ENCODE assay signal across 19 cellular contexts in the genomic region with DNA sequence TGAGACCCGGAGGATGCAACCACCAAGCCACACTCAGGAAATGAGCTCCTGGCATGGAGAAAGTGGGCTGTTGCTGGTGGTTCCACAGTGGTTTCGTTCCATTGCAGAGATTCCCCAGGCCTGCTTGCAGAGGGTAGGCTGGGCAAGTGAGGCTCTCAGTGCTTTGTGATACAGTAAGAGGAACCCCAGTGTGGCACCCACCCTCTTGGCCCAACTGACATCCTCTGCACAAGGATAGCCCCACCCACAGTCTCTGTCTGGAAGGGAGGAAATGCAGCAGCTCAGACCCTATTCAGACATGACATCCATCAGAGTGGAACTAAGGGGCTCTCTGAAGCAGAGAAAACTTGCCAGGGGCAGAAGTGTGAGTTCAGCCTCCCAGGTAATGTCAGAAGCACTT.
"Had no signal": no experiment of that assay in that cellular context is flagged by ENCODE, and none has a peak within 500 bp of the region (broad histone marks: within the 10 kb centered on the region; RNA-seq: fewer than 3 reads in every experiment).

No MANE protein-coding gene starts in this region.

- H3K36me3 Mint-ChIP-seq: activated naive CD4-positive, alpha-beta T cell treated with anti-CD3 and anti-CD28 coated beads, Interleukin-2, amount 10 ng/mL, durations not matched to agents 7 days and 5 days; memory B cell; natural killer cell; T-cell had no signal

- H3K27ac Mint-ChIP-seq: activated naive CD4-positive, alpha-beta T cell treated with anti-CD3 and anti-CD28 coated beads, Interleukin-2, amount 10 ng/mL, durations not matched to agents 7 days and 5 days; activated T-helper 2 cell treated with anti-CD3 and anti-CD28 coated beads, Interferon-gamma antibody, Interleukin-2, Interleukin-4, amounts not matched to agents 10 μg/mL and 5 μg/mL and 100 μg/mL, durations not matched to agents 14 hours and 24 hours and 36 hours; memory B cell; natural killer cell; stimulated activated naive CD8-positive, alpha-beta T cell treated with anti-CD3 and anti-CD28 coated beads, Interleukin-15, Interleukin-2, amounts not matched to agents 100 ng/mL and 50 ng/mL, for 24 hours; T-cell had no signal

- H3K4me1 ChIP-seq: adrenal gland, testis had no signal

- H3K9me3 ChIP-seq: adrenal gland, testis had no signal

- ATAC-seq: esophagus mucosa, left ventricle myocardium superior, natural killer cell, right cardiac atrium, T-cell had no signal

- H3K27ac ChIP-seq: adrenal gland, dorsolateral prefrontal cortex, testis had no signal

- H3K4me1 Mint-ChIP-seq: activated naive CD4-positive, alpha-beta T cell treated with anti-CD3 and anti-CD28 coated beads, Interleukin-2, amount 10 ng/mL, durations not matched to agents 7 days and 5 days; memory B cell; natural killer cell; T-cell had no signal

- H3K4me3 Mint-ChIP-seq: activated naive CD4-positive, alpha-beta T cell treated with anti-CD3 and anti-CD28 coated beads, Interleukin-2, amount 10 ng/mL, durations not matched to agents 7 days and 5 days; memory B cell; natural killer cell; stimulated activated naive CD8-positive, alpha-beta T cell treated with anti-CD3 and anti-CD28 coated beads, Interleukin-15, Interleukin-2, amounts not matched to agents 100 ng/mL and 50 ng/mL, for 24 hours; T-cell had no signal

- DNase-seq: activated CD4-positive, alpha-beta T cell treated with anti-CD3 and anti-CD28 coated beads, Interleukin-2, amount 50 U/mL, for 1 hour; activated naive CD4-positive, alpha-beta T cell treated with anti-CD3 and anti-CD28 coated beads, Interleukin-2, amount 10 ng/mL, durations not matched to agents 7 days and 5 days; activated T-cell treated with anti-CD3 and anti-CD28 coated beads, Interleukin-2, amount 50 U/mL, for 1 hour; dorsolateral prefrontal cortex; hippocampal formation; kidney; left ventricle myocardium superior; natural killer cell; right cardiac atrium; small intestine; stimulated activated CD4-positive, alpha-beta T cell treated with anti-CD3 and anti-CD28 coated beads, Interleukin-4, amount 100 ng/mL, for 4 hours; T-cell; T-helper 9 cell; testis had no signal

- H3K27me3 ChIP-seq: adrenal gland, testis had no signal

- H3K9me3 Mint-ChIP-seq: activated naive CD4-positive, alpha-beta T cell treated with anti-CD3 and anti-CD28 coated beads, Interleukin-2, amount 10 ng/mL, durations not matched to agents 7 days and 5 days; activated T-helper 2 cell treated with anti-CD3 and anti-CD28 coated beads, Interferon-gamma antibody, Interleukin-2, Interleukin-4, amounts not matched to agents 10 μg/mL and 5 μg/mL and 100 μg/mL, durations not matched to agents 14 hours and 24 hours and 36 hours; memory B cell; natural killer cell; stimulated activated naive CD8-positive, alpha-beta T cell treated with anti-CD3 and anti-CD28 coated beads, Interleukin-15, Interleukin-2, amounts not matched to agents 100 ng/mL and 50 ng/mL, for 24 hours; T-cell had no signal

- H3K4me3 ChIP-seq: adrenal gland, dorsolateral prefrontal cortex, testis had no signal

- H3K36me3 ChIP-seq: adrenal gland had no signal
